10 cellular contexts compared by ENCODE assay signal in genomic region chr18:35592298-35592697, GRCh38. TPM values are rescaled to one million over a fixed set of nuclear protein-coding genes. Genes with fewer than 3 reads are reported as not detected.
DNase-seq lines count a peak whose midpoint lies in the region; ATAC-seq and TF ChIP-seq lines count a peak whose summit lies in the region.
"Had no signal": no experiment of that assay in that cellular context is flagged by ENCODE, and none has a peak within 500 bp of the region (broad histone marks: within the 10 kb centered on the region; RNA-seq: fewer than 3 reads in every experiment).

No MANE protein-coding gene starts in this region.

- H3K36me3 ChIP-seq in lower lobe of right lung, result no peaks in the 10 kb centered on the region

- intact Hi-C loops in lower lobe of right lung (cut with DNase I), result no loop called here

- H3K4me3 ChIP-seq in lower lobe of right lung, result no peak overlapping the region

- peak; percentile 99 for ATAC-seq in GM18907 (IDR thresholded peaks at IDR 0.05; ENCODE audit: unreplicated experiment)
- ATAC-seq in GM21723 (IDR thresholded peaks at IDR 0.05; ENCODE audit: unreplicated experiment), result peak; percentile 96
- ATAC-seq in HG03442 (IDR thresholded peaks at IDR 0.05; ENCODE audit: unreplicated experiment), result peak; percentile 98
- ATAC-seq in lower lobe of right lung, result peak; percentile 43 to 61

- no peak overlapping the region for H3K27ac ChIP-seq in lower lobe of right lung

- DNase-seq in lower lobe of right lung (no peak), NCI-H1048 (lab: John Stamatoyannopoulos, UW) (no peak), Kasumi-1 (lab: John Stamatoyannopoulos, UW) (no peak)
- no peak for DNase-seq in effector CD4-positive, alpha-beta T cell
- DNase-seq in activated CD4-positive, alpha-beta T cell treated with anti-CD3 and anti-CD28 coated beads, Interleukin-2, amount 50 U/mL, for 1 hour, result no peak
- DNase-seq: amygdala, NCI-H2029 had no signal

- H3K4me1 ChIP-seq in lower lobe of right lung, result peaks cover 12% of the 10 kb centered on the region

- no peak for TF ChIP-seq CTCF in lower lobe of right lung (IDR thresholded peaks at IDR 0.05)

- no peaks in the 10 kb centered on the region for H3K27me3 ChIP-seq in lower lobe of right lung (ENCODE audit: low read depth)

- peaks cover 9% of the 10 kb centered on the region for H3K9me3 ChIP-seq in lower lobe of right lung

RNA-seq across cellular contexts. Expression of gene GALNT1, which starts 10.8 kb away (rescaled TPM):
- 57.2 TPM for total RNA-seq in lower lobe of right lung
